Comparison of ENCODE assay signal across 1 cellular context in the genomic region with DNA sequence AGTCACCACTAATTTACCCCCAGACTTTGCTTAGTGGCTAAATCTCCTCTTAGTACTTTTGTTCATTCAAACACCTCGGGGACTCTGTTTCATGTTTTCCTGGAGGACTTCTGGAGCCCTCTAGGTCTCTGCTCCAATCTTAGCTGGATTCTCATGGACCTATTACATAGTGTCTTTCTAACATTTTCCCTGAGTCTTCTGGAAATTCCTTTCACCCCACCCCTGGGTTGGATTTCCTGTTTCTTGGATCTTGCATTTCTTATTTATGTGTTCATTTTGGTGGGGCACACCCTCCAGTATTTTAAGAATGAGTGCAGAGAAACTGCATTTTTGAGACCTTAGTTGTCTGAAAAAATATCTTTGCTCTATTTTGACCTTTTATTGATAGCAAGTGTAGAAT.
TF ChIP-seq lines count a peak whose summit lies in the region.

No MANE protein-coding gene starts in this region.

TF ChIP-seq in SK-N-SH treated with all-trans-retinoic acid at 6 μM for 48 hours, 23 proteins besides CTCF, POLR2A, EP300 and RAD21 (continued from another document):
- TF ChIP-seq, protein P1, sequence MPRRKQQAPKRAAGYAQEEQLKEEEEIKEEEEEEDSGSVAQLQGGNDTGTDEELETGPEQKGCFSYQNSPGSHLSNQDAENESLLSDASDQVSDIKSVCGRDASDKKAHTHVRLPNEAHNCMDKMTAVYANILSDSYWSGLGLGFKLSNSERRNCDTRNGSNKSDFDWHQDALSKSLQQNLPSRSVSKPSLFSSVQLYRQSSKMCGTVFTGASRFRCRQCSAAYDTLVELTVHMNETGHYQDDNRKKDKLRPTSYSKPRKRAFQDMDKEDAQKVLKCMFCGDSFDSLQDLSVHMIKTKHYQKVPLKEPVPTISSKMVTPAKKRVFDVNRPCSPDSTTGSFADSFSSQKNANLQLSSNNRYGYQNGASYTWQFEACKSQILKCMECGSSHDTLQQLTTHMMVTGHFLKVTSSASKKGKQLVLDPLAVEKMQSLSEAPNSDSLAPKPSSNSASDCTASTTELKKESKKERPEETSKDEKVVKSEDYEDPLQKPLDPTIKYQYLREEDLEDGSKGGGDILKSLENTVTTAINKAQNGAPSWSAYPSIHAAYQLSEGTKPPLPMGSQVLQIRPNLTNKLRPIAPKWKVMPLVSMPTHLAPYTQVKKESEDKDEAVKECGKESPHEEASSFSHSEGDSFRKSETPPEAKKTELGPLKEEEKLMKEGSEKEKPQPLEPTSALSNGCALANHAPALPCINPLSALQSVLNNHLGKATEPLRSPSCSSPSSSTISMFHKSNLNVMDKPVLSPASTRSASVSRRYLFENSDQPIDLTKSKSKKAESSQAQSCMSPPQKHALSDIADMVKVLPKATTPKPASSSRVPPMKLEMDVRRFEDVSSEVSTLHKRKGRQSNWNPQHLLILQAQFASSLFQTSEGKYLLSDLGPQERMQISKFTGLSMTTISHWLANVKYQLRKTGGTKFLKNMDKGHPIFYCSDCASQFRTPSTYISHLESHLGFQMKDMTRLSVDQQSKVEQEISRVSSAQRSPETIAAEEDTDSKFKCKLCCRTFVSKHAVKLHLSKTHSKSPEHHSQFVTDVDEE (CRISPR knock-in tag; IDR thresholded peaks at IDR 0.05), result no peak
- TF ChIP-seq GLIS3 (CRISPR knock-in tag; IDR thresholded peaks at IDR 0.05), result no peak
